29 cellular contexts compared by ENCODE assay signal in the genomic region with DNA sequence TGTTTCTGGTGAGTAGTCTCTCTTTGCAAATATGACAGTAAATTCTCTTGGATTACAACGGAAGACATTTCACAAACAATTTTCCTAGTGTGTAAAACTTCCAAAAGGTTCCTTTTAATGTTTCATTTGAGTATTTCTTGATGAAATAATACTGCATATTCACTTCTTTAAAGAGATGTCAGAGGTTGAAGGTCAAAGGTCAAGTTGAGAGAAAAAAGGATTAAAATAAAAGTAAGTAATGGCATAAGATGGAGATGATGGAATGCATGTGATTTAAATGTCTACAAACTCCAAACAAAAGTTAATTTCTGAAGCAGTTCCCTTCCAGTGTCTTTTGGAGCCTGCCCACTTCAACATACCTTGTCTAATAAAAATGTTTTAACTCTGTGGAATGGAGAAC. TPM values are rescaled to one million over a fixed set of nuclear protein-coding genes. Genes with fewer than 3 reads are reported as not detected.
DNase-seq lines count a peak whose midpoint lies in the region; ATAC-seq, FAIRE-seq and TF ChIP-seq lines count a peak whose summit lies in the region.
"Had no signal": no experiment of that assay in that cellular context is flagged by ENCODE, and none has a peak within 500 bp of the region (broad histone marks: within the 10 kb centered on the region; RNA-seq: fewer than 3 reads in every experiment).

No MANE protein-coding gene starts in this region.

- no peak for TF ChIP-seq RAD21 in K562 (CRISPR knock-in tag; conservative IDR thresholded peaks at IDR 0.05 in 1 of 2, IDR thresholded peaks at IDR 0.05 in 1 of 2)

- H3F3A ChIP-seq in DOHH2 (ENCODE audit: control insufficient read depth, insufficient read depth), result peaks cover 32% of the 10 kb centered on the region
- H3F3A ChIP-seq in OCI-LY1 (ENCODE audit: insufficient read depth, low read length), result no peaks in the 10 kb centered on the region

- no peak overlapping the region for H3K4me3 Mint-ChIP-seq in activated naive CD4-positive, alpha-beta T cell treated with anti-CD3 and anti-CD28 coated beads for 36 hours
- H3K4me3 Mint-ChIP-seq: CD14-positive monocyte; CD4-positive, alpha-beta memory T cell; CD4-positive, CD25-positive, alpha-beta regulatory T cell; CD8-positive, alpha-beta memory T cell had no signal

- H3K4me1 ChIP-seq in DOHH2 (ENCODE audit: control insufficient read depth, low read length) (peaks cover 84% of the 10 kb centered on the region), OCI-LY1 (ENCODE audit: insufficient read depth, low read length, severe bottlenecking) (peaks cover 79% of the 10 kb centered on the region), K562 (replicated peaks in 1 of 2; ENCODE audit: control insufficient read depth in 2 of 2, insufficient read depth in 2 of 2, low read length in 2 of 2) (no peaks in the 10 kb centered on the region)
- H3K4me1 ChIP-seq: BE2C, BLaER1 had no signal

- H3K9ac ChIP-seq in OCI-LY1 (ENCODE audit: low read length) (peak overlapping the region; percentile 8; the same call in 1 of the 2 replicates), K562 (ENCODE audit: insufficient read depth in 1 of 2, low read depth in 2 of 2, low read length in 2 of 2) (no peak overlapping the region)
- H3K9ac ChIP-seq: BLaER1 had no signal

- no peaks in the 10 kb centered on the region for H3K9me3 Mint-ChIP-seq in activated naive CD4-positive, alpha-beta T cell treated with anti-CD3 and anti-CD28 coated beads for 36 hours
- H3K9me3 Mint-ChIP-seq: CD14-positive monocyte; CD4-positive, CD25-positive, alpha-beta regulatory T cell; CD8-positive, alpha-beta memory T cell had no signal

- H3K36me3 ChIP-seq in DOHH2 (ENCODE audit: control insufficient read depth, low read length) (peaks cover 57% of the 10 kb centered on the region), OCI-LY1 (ENCODE audit: insufficient read depth, low read length) (peaks cover 76% of the 10 kb centered on the region), K562 (ENCODE audit: control insufficient read depth, insufficient read depth, low read length) (peaks cover 2% of the 10 kb centered on the region; the same call in 2 of the 3 replicates)
- H3K36me3 ChIP-seq: BLaER1 had no signal

- peaks cover 21% of the 10 kb centered on the region for H3K79me2 ChIP-seq in DOHH2 (ENCODE audit: control insufficient read depth, low read length)
- no peaks in the 10 kb centered on the region for H3K79me2 ChIP-seq in OCI-LY1 (ENCODE audit: insufficient read depth, low read length)
- no peaks in the 10 kb centered on the region for H3K79me2 ChIP-seq in K562 (ENCODE audit: control insufficient read depth, insufficient read depth, low read length)

- POLR2A ChIA-PET in K562 (lab: Yijun Ruan, JAX), result no interaction called here

- peak overlapping the region; percentile 46 for H3K27ac Mint-ChIP-seq in activated naive CD4-positive, alpha-beta T cell treated with anti-CD3 and anti-CD28 coated beads for 36 hours
- H3K27ac Mint-ChIP-seq: CD14-positive monocyte; CD4-positive, alpha-beta memory T cell; CD4-positive, CD25-positive, alpha-beta regulatory T cell; CD8-positive, alpha-beta memory T cell had no signal

- H3K4me1 Mint-ChIP-seq in activated naive CD4-positive, alpha-beta T cell treated with anti-CD3 and anti-CD28 coated beads for 36 hours (ENCODE audit: low read depth), result no peaks in the 10 kb centered on the region
- H3K4me1 Mint-ChIP-seq: CD14-positive monocyte; CD4-positive, alpha-beta memory T cell; CD4-positive, CD25-positive, alpha-beta regulatory T cell; CD8-positive, alpha-beta memory T cell had no signal

- in situ Hi-C loops in K562 (cut with MboI), result no loop called here

- H4K20me1 ChIP-seq in DOHH2 (ENCODE audit: control insufficient read depth, insufficient read depth, low read depth, low read length), result no peaks in the 10 kb centered on the region
- H4K20me1 ChIP-seq in OCI-LY1 (ENCODE audit: insufficient read depth, low read length), result no peaks in the 10 kb centered on the region
- no peaks in the 10 kb centered on the region for H4K20me1 ChIP-seq in K562 (replicated peaks; ENCODE audit: control insufficient read depth, insufficient read depth, low read length)
- H4K20me1 ChIP-seq: BLaER1 had no signal

- DNase-seq in activated naive CD4-positive, alpha-beta T cell treated with anti-CD3 and anti-CD28 coated beads for 36 hours, result no peak
- no peak for DNase-seq in activated naive CD4-positive, alpha-beta T cell treated with anti-CD3 and anti-CD28 coated beads, Interleukin-2, amount 50 U/mL, for 16 hours
- DNase-seq in K562 (ENCODE audit: extremely low read depth in 1 of 4, low spot score in 3 of 4) (no peak), NCI-H510A treated with DMSO at 0.1 percent for 48 hours (lab: John Stamatoyannopoulos, UW) (no peak)
- DNase-seq: 8988T; ACHN; BE2C; C1 segment of cervical spinal cord; CD4-positive, alpha-beta memory T cell; CD4-positive, CD25-positive, alpha-beta regulatory T cell; CD8-positive, alpha-beta memory T cell; COR-L47; DMS 273 treated with DMSO at 0.1 percent for 48 hours; DMS153; DMS53; DMS79; DND-41; GF-D8 had no signal

- TF ChIP-seq CTCF in DOHH2 (IDR thresholded peaks at IDR 0.05; ENCODE audit: low read depth, low read length, poor library complexity, severe bottlenecking) (no peak), OCI-LY1 (IDR thresholded peaks at IDR 0.05; ENCODE audit: low read length) (no peak), K562 (IDR thresholded peaks at IDR 0.05 in 2 of 3, conservative IDR thresholded peaks at IDR 0.05 in 1 of 3; ENCODE audit: insufficient read depth in 2 of 3, low read depth in 1 of 3, low read length in 3 of 3) (no peak)

- BruUV-seq in K562 (replicated peaks; lab: Mats Ljungman, UMichigan), result no TSS peak

- H3K9me3 ChIP-seq in DOHH2 (ENCODE audit: control insufficient read depth, insufficient read depth, low read length) (no peaks in the 10 kb centered on the region), OCI-LY1 (ENCODE audit: low read length) (no peaks in the 10 kb centered on the region), K562 (replicated peaks; ENCODE audit: control insufficient read depth, insufficient read depth, low read depth, low read length) (no peaks in the 10 kb centered on the region)
- H3K9me3 ChIP-seq: BE2C, BLaER1 had no signal

- H3K4me2 ChIP-seq in DOHH2 (ENCODE audit: low read length), result peak overlapping the region; percentile 17
- H3K4me2 ChIP-seq in OCI-LY1 (ENCODE audit: low read length), result peak overlapping the region; percentile 5; the same call in 1 of the 2 replicates
- no peak overlapping the region for H3K4me2 ChIP-seq in K562 (ENCODE audit: insufficient read depth, low read length)
- H3K4me2 ChIP-seq: BLaER1 had no signal

- H3K36me3 Mint-ChIP-seq in activated naive CD4-positive, alpha-beta T cell treated with anti-CD3 and anti-CD28 coated beads for 36 hours (ENCODE audit: low read depth), result no peaks in the 10 kb centered on the region
- H3K36me3 Mint-ChIP-seq: CD14-positive monocyte; CD4-positive, alpha-beta memory T cell; CD4-positive, CD25-positive, alpha-beta regulatory T cell; CD8-positive, alpha-beta memory T cell had no signal

- no peak for TF ChIP-seq POLR2A in K562 (conservative IDR thresholded peaks at IDR 0.05)

- H3K27me3 Mint-ChIP-seq in activated naive CD4-positive, alpha-beta T cell treated with anti-CD3 and anti-CD28 coated beads for 36 hours (ENCODE audit: low read depth), result no peaks in the 10 kb centered on the region
- H3K27me3 Mint-ChIP-seq: CD8-positive, alpha-beta memory T cell had no signal

- no peaks in the 10 kb centered on the region for H3K9me1 ChIP-seq in K562 (ENCODE audit: control insufficient read depth, insufficient read depth, low read length)

- peak overlapping the region; percentile 100 for H3K27ac ChIP-seq in DOHH2 (ENCODE audit: low read depth, low read length)
- H3K27ac ChIP-seq in OCI-LY1 (ENCODE audit: low read depth, low read length, poor library complexity, severe bottlenecking), result peak overlapping the region; percentile 99
- no peak overlapping the region for H3K27ac ChIP-seq in K562 (ENCODE audit: extremely low read depth, low read depth, low read length)
- H3K27ac ChIP-seq: BLaER1 had no signal

- no peak for TF ChIP-seq EP300 in K562 (IDR thresholded peaks at IDR 0.05; ENCODE audit: low read length)

- WGBS in K562 (ENCODE audit: insufficient coverage, low coverage, missing lambda C conversion rate), result 100% methylated on average over 1 of the region's 1 CpG

- FAIRE-seq in K562 (lab: Jason Lieb, UNC), result no peak
- FAIRE-seq: A204.1, G401.6, GM12892, GM18507 had no signal

- H3K4me3 ChIP-seq in DOHH2 (ENCODE audit: low read length), result 0 out of 2 replicates have a peak overlapping the region, but pooled peaks have one; percentile 3
- no peak overlapping the region for H3K4me3 ChIP-seq in OCI-LY1 (ENCODE audit: low read depth, low read length, poor library complexity, severe bottlenecking)
- H3K4me3 ChIP-seq in K562, result no peak overlapping the region
- H3K4me3 ChIP-seq: BLaER1 had no signal

- H3K27me3 ChIP-seq in DOHH2 (ENCODE audit: control insufficient read depth, low read length), result no peaks in the 10 kb centered on the region
- no peaks in the 10 kb centered on the region for H3K27me3 ChIP-seq in OCI-LY1 (ENCODE audit: insufficient read depth, low read length)
- H3K27me3 ChIP-seq in K562 (ENCODE audit: control insufficient read depth in 2 of 2, insufficient read depth in 2 of 2, low read length in 2 of 2), result no peaks in the 10 kb centered on the region
- H3K27me3 ChIP-seq: BE2C, BLaER1 had no signal

- CTCF ChIA-PET in activated naive CD4-positive, alpha-beta T cell treated with anti-CD3 and anti-CD28 coated beads for 36 hours (lab: Charles Lee), result no interaction called here
- CTCF ChIA-PET in K562 (lab: Yijun Ruan, JAX; ENCODE audit: low intra/inter-chr PET ratio), result no interaction called here

- intact Hi-C loops in activated naive CD4-positive, alpha-beta T cell treated with anti-CD3 and anti-CD28 coated beads for 36 hours (cut with micrococcal nuclease), result no loop called here
- intact Hi-C loops in K562 (cut with micrococcal nuclease), result no loop called here

- ATAC-seq in K562, result no peak
- no peak for ATAC-seq in HG02642 (IDR thresholded peaks at IDR 0.05; ENCODE audit: poor library complexity, unreplicated experiment)
- ATAC-seq in activated CD4-positive, CD25-positive, alpha-beta regulatory T cell treated with anti-CD3 and anti-CD28 coated beads, Interleukin-2, amount 50 U/mL, for 24 hours, result no peak

- H2AFZ ChIP-seq in OCI-LY1 (ENCODE audit: low read length) (no peak overlapping the region), K562 (ENCODE audit: low read depth, low read length) (no peak overlapping the region)

- H3K9me2 ChIP-seq in DOHH2 (replicated peaks; ENCODE audit: control insufficient read depth, low read length), result no peaks in the 10 kb centered on the region
- no peaks in the 10 kb centered on the region for H3K9me2 ChIP-seq in OCI-LY1 (ENCODE audit: low read depth, low read length)

RNA-seq across cellular contexts. Expression of a gene that starts 40.7 kb away (rescaled TPM):
- total RNA-seq in activated naive CD4-positive, alpha-beta T cell treated with anti-CD3 and anti-CD28 coated beads for 36 hours, result not detected
- total RNA-seq in K562 (2011; cell fraction: chromatin; rRNA removed; ENCODE audit: low replicate concordance), result not detected in 2 replicates
- total RNA-seq in K562 (2011; cell fraction: nucleolus; rRNA removed), result not detected in 2 replicates
- total RNA-seq in K562 (2011; cell fraction: nucleoplasm; rRNA removed), result not detected in 2 replicates
- total RNA-seq in K562 (2014; rRNA removed) (not detected in 2 replicates), K562 (2014; rRNA removed; fragmentation: Illumina TruSeq; extraction: Trizol) (not detected in 2 replicates), K562 (2015; rRNA removed; fragmentation: Illumina TruSeq; extraction: Trizol) (not detected in 2 replicates), K562 (2021) (not detected in 2 replicates)
- polyA plus RNA-seq in K562 (2011; rRNA removed) (not detected in 2 replicates), K562 (2014; fragmentation: Illumina TruSeq; extraction: Trizol) (not detected in 2 replicates), K562 (2014; fragmentation: Nextera tagmentation; extraction: Ambion mirVana) (not detected), K562 (2014; rRNA removed) (not detected in 2 replicates)
- not detected in 2 replicates for polyA plus RNA-seq in K562 (2011; cell fraction: cytosol; rRNA removed)
- polyA plus RNA-seq in K562 (2011; cell fraction: nucleus; rRNA removed), result not detected in 2 replicates
- polyA plus RNA-seq in K562 (2012), result not detected in 2 replicates
- polyA minus RNA-seq in K562 (2011; rRNA and poly(A)+ RNA removed), result not detected in 2 replicates
- not detected in 2 replicates for polyA minus RNA-seq in K562 (2011; cell fraction: cytosol; rRNA and poly(A)+ RNA removed)
- not detected in 2 replicates for polyA minus RNA-seq in K562 (2011; cell fraction: nucleus; rRNA and poly(A)+ RNA removed)
- total RNA-seq: A673; CD4-positive, alpha-beta memory T cell; CD4-positive, CD25-positive, alpha-beta regulatory T cell; CD8-positive, alpha-beta memory T cell had no signal
- polyA plus RNA-seq: CD14-positive monocyte; CD4-positive, alpha-beta memory T cell; CD4-positive, CD25-positive, alpha-beta regulatory T cell; CD8-positive, alpha-beta memory T cell had no signal
